Comparison of ENCODE assay signal across 2 cellular contexts in the genomic region with DNA sequence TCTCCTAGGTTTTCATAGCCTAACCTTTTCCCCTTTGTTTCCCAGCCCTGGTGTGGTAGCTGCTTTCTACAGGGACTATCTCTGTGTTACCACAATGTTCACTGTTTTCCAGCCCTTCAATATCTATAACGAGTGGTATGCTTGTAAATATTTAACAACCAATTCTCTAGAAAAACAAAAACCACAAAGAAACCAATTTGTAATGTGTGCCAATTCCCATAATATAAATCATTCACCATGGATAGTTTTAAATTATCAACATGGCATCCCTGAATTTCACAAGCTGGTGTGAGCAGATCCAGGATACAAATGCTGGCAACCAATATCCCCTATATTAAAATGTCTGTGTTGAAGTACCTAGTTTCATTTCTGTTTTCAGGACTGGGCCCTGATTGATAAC.
TF ChIP-seq lines count a peak whose summit lies in the region.

No MANE protein-coding gene starts in this region.

TF ChIP-seq in A549, 52 proteins besides CTCF, POLR2A, EP300 and RAD21 (continued from another document):
- TF ChIP-seq, protein P1, sequence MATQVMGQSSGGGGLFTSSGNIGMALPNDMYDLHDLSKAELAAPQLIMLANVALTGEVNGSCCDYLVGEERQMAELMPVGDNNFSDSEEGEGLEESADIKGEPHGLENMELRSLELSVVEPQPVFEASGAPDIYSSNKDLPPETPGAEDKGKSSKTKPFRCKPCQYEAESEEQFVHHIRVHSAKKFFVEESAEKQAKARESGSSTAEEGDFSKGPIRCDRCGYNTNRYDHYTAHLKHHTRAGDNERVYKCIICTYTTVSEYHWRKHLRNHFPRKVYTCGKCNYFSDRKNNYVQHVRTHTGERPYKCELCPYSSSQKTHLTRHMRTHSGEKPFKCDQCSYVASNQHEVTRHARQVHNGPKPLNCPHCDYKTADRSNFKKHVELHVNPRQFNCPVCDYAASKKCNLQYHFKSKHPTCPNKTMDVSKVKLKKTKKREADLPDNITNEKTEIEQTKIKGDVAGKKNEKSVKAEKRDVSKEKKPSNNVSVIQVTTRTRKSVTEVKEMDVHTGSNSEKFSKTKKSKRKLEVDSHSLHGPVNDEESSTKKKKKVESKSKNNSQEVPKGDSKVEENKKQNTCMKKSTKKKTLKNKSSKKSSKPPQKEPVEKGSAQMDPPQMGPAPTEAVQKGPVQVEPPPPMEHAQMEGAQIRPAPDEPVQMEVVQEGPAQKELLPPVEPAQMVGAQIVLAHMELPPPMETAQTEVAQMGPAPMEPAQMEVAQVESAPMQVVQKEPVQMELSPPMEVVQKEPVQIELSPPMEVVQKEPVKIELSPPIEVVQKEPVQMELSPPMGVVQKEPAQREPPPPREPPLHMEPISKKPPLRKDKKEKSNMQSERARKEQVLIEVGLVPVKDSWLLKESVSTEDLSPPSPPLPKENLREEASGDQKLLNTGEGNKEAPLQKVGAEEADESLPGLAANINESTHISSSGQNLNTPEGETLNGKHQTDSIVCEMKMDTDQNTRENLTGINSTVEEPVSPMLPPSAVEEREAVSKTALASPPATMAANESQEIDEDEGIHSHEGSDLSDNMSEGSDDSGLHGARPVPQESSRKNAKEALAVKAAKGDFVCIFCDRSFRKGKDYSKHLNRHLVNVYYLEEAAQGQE (IDR thresholded peaks at IDR 0.05): no peak
- TF ChIP-seq CBX8 (IDR thresholded peaks at IDR 0.05): no peak
- no peak for TF ChIP-seq CHD2 (IDR thresholded peaks at IDR 0.05; ENCODE audit: low read length, partially characterized antibody)

TF ChIP-seq in WTC11, 78 proteins besides CTCF, POLR2A, EP300 and RAD21 (continued from another document):
- TF ChIP-seq, protein P2, sequence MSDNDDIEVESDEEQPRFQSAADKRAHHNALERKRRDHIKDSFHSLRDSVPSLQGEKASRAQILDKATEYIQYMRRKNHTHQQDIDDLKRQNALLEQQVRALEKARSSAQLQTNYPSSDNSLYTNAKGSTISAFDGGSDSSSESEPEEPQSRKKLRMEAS (CRISPR knock-in tag; IDR thresholded peaks at IDR 0.05): no peak
- TF ChIP-seq NFATC4 (CRISPR knock-in tag; IDR thresholded peaks at IDR 0.05) (no peak), ZNF671 (CRISPR knock-in tag; IDR thresholded peaks at IDR 0.05) (no peak), ZNF219 (CRISPR knock-in tag; IDR thresholded peaks at IDR 0.05; ENCODE audit: borderline replicate concordance) (no peak), JAZF1 (CRISPR knock-in tag; IDR thresholded peaks at IDR 0.05) (no peak), TEAD1 (CRISPR knock-in tag; IDR thresholded peaks at IDR 0.05) (no peak), NR1H2 (CRISPR knock-in tag; IDR thresholded peaks at IDR 0.05) (no peak), FOXK1 (CRISPR knock-in tag; IDR thresholded peaks at IDR 0.05) (no peak)
- TF ChIP-seq, protein P3, sequence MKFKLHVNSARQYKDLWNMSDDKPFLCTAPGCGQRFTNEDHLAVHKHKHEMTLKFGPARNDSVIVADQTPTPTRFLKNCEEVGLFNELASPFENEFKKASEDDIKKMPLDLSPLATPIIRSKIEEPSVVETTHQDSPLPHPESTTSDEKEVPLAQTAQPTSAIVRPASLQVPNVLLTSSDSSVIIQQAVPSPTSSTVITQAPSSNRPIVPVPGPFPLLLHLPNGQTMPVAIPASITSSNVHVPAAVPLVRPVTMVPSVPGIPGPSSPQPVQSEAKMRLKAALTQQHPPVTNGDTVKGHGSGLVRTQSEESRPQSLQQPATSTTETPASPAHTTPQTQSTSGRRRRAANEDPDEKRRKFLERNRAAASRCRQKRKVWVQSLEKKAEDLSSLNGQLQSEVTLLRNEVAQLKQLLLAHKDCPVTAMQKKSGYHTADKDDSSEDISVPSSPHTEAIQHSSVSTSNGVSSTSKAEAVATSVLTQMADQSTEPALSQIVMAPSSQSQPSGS (CRISPR knock-in tag; IDR thresholded peaks at IDR 0.05; ENCODE audit: borderline replicate concordance, low read depth): no peak
- TF ChIP-seq, protein P4, sequence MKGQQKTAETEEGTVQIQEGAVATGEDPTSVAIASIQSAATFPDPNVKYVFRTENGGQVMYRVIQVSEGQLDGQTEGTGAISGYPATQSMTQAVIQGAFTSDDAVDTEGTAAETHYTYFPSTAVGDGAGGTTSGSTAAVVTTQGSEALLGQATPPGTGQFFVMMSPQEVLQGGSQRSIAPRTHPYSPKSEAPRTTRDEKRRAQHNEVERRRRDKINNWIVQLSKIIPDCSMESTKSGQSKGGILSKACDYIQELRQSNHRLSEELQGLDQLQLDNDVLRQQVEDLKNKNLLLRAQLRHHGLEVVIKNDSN (CRISPR knock-in tag; IDR thresholded peaks at IDR 0.05): no peak
- TF ChIP-seq, protein P5, sequence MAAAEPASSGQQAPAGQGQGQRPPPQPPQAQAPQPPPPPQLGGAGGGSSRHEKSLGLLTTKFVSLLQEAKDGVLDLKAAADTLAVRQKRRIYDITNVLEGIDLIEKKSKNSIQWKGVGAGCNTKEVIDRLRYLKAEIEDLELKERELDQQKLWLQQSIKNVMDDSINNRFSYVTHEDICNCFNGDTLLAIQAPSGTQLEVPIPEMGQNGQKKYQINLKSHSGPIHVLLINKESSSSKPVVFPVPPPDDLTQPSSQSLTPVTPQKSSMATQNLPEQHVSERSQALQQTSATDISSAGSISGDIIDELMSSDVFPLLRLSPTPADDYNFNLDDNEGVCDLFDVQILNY (CRISPR knock-in tag; IDR thresholded peaks at IDR 0.05): no peak
- TF ChIP-seq, protein P6, sequence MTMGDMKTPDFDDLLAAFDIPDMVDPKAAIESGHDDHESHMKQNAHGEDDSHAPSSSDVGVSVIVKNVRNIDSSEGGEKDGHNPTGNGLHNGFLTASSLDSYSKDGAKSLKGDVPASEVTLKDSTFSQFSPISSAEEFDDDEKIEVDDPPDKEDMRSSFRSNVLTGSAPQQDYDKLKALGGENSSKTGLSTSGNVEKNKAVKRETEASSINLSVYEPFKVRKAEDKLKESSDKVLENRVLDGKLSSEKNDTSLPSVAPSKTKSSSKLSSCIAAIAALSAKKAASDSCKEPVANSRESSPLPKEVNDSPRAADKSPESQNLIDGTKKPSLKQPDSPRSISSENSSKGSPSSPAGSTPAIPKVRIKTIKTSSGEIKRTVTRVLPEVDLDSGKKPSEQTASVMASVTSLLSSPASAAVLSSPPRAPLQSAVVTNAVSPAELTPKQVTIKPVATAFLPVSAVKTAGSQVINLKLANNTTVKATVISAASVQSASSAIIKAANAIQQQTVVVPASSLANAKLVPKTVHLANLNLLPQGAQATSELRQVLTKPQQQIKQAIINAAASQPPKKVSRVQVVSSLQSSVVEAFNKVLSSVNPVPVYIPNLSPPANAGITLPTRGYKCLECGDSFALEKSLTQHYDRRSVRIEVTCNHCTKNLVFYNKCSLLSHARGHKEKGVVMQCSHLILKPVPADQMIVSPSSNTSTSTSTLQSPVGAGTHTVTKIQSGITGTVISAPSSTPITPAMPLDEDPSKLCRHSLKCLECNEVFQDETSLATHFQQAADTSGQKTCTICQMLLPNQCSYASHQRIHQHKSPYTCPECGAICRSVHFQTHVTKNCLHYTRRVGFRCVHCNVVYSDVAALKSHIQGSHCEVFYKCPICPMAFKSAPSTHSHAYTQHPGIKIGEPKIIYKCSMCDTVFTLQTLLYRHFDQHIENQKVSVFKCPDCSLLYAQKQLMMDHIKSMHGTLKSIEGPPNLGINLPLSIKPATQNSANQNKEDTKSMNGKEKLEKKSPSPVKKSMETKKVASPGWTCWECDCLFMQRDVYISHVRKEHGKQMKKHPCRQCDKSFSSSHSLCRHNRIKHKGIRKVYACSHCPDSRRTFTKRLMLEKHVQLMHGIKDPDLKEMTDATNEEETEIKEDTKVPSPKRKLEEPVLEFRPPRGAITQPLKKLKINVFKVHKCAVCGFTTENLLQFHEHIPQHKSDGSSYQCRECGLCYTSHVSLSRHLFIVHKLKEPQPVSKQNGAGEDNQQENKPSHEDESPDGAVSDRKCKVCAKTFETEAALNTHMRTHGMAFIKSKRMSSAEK (CRISPR knock-in tag; IDR thresholded peaks at IDR 0.05; ENCODE audit: borderline replicate concordance): no peak
- TF ChIP-seq, protein P7, sequence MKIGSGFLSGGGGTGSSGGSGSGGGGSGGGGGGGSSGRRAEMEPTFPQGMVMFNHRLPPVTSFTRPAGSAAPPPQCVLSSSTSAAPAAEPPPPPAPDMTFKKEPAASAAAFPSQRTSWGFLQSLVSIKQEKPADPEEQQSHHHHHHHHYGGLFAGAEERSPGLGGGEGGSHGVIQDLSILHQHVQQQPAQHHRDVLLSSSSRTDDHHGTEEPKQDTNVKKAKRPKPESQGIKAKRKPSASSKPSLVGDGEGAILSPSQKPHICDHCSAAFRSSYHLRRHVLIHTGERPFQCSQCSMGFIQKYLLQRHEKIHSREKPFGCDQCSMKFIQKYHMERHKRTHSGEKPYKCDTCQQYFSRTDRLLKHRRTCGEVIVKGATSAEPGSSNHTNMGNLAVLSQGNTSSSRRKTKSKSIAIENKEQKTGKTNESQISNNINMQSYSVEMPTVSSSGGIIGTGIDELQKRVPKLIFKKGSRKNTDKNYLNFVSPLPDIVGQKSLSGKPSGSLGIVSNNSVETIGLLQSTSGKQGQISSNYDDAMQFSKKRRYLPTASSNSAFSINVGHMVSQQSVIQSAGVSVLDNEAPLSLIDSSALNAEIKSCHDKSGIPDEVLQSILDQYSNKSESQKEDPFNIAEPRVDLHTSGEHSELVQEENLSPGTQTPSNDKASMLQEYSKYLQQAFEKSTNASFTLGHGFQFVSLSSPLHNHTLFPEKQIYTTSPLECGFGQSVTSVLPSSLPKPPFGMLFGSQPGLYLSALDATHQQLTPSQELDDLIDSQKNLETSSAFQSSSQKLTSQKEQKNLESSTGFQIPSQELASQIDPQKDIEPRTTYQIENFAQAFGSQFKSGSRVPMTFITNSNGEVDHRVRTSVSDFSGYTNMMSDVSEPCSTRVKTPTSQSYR (CRISPR knock-in tag; IDR thresholded peaks at IDR 0.05): no peak
- TF ChIP-seq, protein P8, sequence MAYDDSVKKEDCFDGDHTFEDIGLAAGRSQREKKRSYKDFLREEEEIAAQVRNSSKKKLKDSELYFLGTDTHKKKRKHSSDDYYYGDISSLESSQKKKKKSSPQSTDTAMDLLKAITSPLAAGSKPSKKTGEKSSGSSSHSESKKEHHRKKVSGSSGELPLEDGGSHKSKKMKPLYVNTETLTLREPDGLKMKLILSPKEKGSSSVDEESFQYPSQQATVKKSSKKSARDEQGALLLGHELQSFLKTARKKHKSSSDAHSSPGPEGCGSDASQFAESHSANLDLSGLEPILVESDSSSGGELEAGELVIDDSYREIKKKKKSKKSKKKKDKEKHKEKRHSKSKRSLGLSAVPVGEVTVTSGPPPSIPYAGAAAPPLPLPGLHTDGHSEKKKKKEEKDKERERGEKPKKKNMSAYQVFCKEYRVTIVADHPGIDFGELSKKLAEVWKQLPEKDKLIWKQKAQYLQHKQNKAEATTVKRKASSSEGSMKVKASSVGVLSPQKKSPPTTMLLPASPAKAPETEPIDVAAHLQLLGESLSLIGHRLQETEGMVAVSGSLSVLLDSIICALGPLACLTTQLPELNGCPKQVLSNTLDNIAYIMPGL (CRISPR knock-in tag; IDR thresholded peaks at IDR 0.05): no peak
- TF ChIP-seq, protein P9, sequence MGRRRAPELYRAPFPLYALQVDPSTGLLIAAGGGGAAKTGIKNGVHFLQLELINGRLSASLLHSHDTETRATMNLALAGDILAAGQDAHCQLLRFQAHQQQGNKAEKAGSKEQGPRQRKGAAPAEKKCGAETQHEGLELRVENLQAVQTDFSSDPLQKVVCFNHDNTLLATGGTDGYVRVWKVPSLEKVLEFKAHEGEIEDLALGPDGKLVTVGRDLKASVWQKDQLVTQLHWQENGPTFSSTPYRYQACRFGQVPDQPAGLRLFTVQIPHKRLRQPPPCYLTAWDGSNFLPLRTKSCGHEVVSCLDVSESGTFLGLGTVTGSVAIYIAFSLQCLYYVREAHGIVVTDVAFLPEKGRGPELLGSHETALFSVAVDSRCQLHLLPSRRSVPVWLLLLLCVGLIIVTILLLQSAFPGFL (CRISPR knock-in tag; IDR thresholded peaks at IDR 0.05; ENCODE audit: borderline replicate concordance): no peak
TF ChIP-seq in WTC11: peak in this region for 0.
